In genomic region chr2:85145116-85145820, GRCh38 we compare ENCODE assay signal across 26 cellular contexts. TPM values are rescaled to one million over a fixed set of nuclear protein-coding genes. Genes with fewer than 3 reads are reported as not detected.
"Had no signal": no experiment of that assay in that cellular context is flagged by ENCODE, and none has a peak within 500 bp of the region (broad histone marks: within the 10 kb centered on the region; RNA-seq: fewer than 3 reads in every experiment).

No MANE protein-coding gene starts in this region.

- H3K4me1 ChIP-seq: foreskin keratinocyte, lower lobe of right lung, suprapubic skin, transverse colon had no signal

- H3K9ac ChIP-seq: parathyroid adenoma had no signal

- H3K4me2 ChIP-seq: hepatocyte, smooth muscle cell had no signal

- H3K27me3 ChIP-seq: esophagus muscularis mucosa, foreskin keratinocyte, gastroesophageal sphincter, heart left ventricle, hepatocyte, suprapubic skin, transverse colon had no signal

- H2AFZ ChIP-seq: hepatocyte, parathyroid adenoma had no signal

- H3K27ac Mint-ChIP-seq: natural killer cell; stimulated activated naive CD8-positive, alpha-beta T cell treated with anti-CD3 and anti-CD28 coated beads, Interleukin-15, amount 100 ng/mL, for 72 hours had no signal

- H3K27ac ChIP-seq: coronary artery, esophagus muscularis mucosa, foreskin keratinocyte, gastroesophageal sphincter, heart left ventricle, left ventricle myocardium inferior, lower lobe of right lung, parathyroid adenoma, suprapubic skin, transverse colon had no signal

- H3K27me3 Mint-ChIP-seq: progenitor cell of endocrine pancreas had no signal

- H3K4me3 Mint-ChIP-seq: natural killer cell; stimulated activated naive CD8-positive, alpha-beta T cell treated with anti-CD3 and anti-CD28 coated beads, Interleukin-15, amount 100 ng/mL, for 72 hours had no signal

- H3K9me3 Mint-ChIP-seq: natural killer cell; stimulated activated naive CD8-positive, alpha-beta T cell treated with anti-CD3 and anti-CD28 coated beads, Interleukin-15, amount 100 ng/mL, for 72 hours had no signal

- H3K4me1 Mint-ChIP-seq: natural killer cell; stimulated activated naive CD8-positive, alpha-beta T cell treated with anti-CD3 and anti-CD28 coated beads, Interleukin-15, amount 100 ng/mL, for 72 hours had no signal

- H3K4me3 ChIP-seq: coronary artery, esophagus muscularis mucosa, gastroesophageal sphincter, heart left ventricle, hepatocyte, left ventricle myocardium inferior, lower lobe of right lung, smooth muscle cell, suprapubic skin, transverse colon had no signal

- H3K9me3 ChIP-seq: esophagus muscularis mucosa, gastroesophageal sphincter, heart left ventricle, left ventricle myocardium inferior, lower lobe of right lung, suprapubic skin, transverse colon had no signal

- ATAC-seq: foreskin keratinocyte; gastroesophageal sphincter; heart left ventricle; left colon; lower lobe of right lung; natural killer cell; sciatic nerve; stimulated activated naive CD8-positive, alpha-beta T cell treated with anti-CD3 and anti-CD28 coated beads, Interleukin-15, amount 100 ng/mL, for 72 hours had no signal

- DNase-seq: dermis blood vessel endothelial cell; effector memory CD4-positive, alpha-beta T cell; heart left ventricle; left colon; left ventricle myocardium inferior; lower lobe of right lung; natural killer cell; stimulated activated CD4-positive, alpha-beta T cell treated with anti-CD3 and anti-CD28 coated beads, Interleukin-12 subunit alpha, Interleukin-12 subunit beta, amount 100 ng/mL, for 4 hours; stimulated activated CD4-positive, alpha-beta T cell treated with anti-CD3 and anti-CD28 coated beads, Interleukin-1b, Interleukin-23, amount 100 ng/mL, for 48 hours; stimulated activated CD4-positive, alpha-beta T cell treated with anti-CD3 and anti-CD28 coated beads, Interleukin-4, amount 100 ng/mL, for 1 hour; stimulated activated CD8-positive, alpha-beta memory T cell treated with anti-CD3 and anti-CD28 coated beads, Interleukin-4, amount 100 ng/mL, for 48 hours; stimulated activated naive CD4-positive, alpha-beta T cell; stimulated activated naive CD8-positive, alpha-beta T cell treated with anti-CD3 and anti-CD28 coated beads, Interleukin-15, amount 100 ng/mL, for 72 hours; transverse colon had no signal

- H3K36me3 ChIP-seq: left ventricle myocardium inferior, lower lobe of right lung, suprapubic skin, transverse colon had no signal

- H3K36me3 Mint-ChIP-seq: natural killer cell had no signal

RNA-seq across cellular contexts. Expression of gene TCF7L1, which starts 12.1 kb away (rescaled TPM):
- total RNA-seq: mononuclear cell, natural killer cell had no signal
- polyA plus RNA-seq: neural cell had no signal
